In the genomic region with DNA sequence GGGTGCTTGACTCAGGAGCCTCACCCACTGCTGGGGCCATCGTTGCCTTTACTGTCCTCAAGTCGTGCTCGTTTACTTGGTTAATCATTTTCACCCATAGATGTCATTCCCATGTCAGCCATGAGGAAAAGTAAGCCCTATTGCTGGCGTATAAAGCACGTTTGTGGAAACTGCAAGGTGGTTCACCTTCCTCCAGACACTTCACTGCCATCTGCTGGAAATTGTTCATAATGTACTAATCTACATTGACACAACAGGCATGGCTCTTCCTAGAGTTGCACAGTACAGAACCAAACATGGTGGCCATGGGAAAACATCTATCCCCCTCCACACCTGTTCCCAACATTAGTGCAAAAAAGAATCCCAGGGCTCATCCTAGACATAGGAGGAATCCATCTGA, we compare ENCODE assay signal across 7 cellular contexts.
DNase-seq lines count a peak whose midpoint lies in the region; ATAC-seq, FAIRE-seq and TF ChIP-seq lines count a peak whose summit lies in the region.

No MANE protein-coding gene starts in this region.

- peak in 3 of 4 donors; percentile 49 to 73 (median 63) for ATAC-seq in pancreas

- no peak overlapping the region for H3K27ac ChIP-seq in pancreas

- 10 to 11% methylated on average over 5 of the region's 5 CpGs for WGBS in pancreas, 2 donors

- H3K27me3 ChIP-seq in pancreas, result no peaks in the 10 kb centered on the region

- peak; percentile 75 for FAIRE-seq in GM19239 (lab: Jason Lieb, UNC)
- no peak for FAIRE-seq in pancreas (lab: Jason Lieb, UNC)

- H3K4me3 ChIP-seq in choroid plexus epithelial cell (ENCODE audit: low read depth, low read length) (no peak overlapping the region), pancreas (no peak overlapping the region)

- intact Hi-C loops in pancreas (cut with DNase I), result no loop called here

- H3K4me1 ChIP-seq in pancreas, result no peaks in the 10 kb centered on the region

- DNase-seq in GM19239 (ENCODE audit: insufficient read length, low spot score) (no peak), NCI-H1105 (lab: John Stamatoyannopoulos, UW) (peak; percentile 3), choroid plexus epithelial cell (ENCODE audit: low read depth) (peak; percentile 3), pancreas (no peak), UCSD-AML1 (lab: John Stamatoyannopoulos, UW; ENCODE audit: unreplicated experiment) (no peak), NCI-H2029 treated with DMSO at 0.1 percent for 48 hours (lab: John Stamatoyannopoulos, UW) (no peak)
- no peak for DNase-seq in activated CD8-positive, alpha-beta memory T cell treated with anti-CD3 and anti-CD28 coated beads for 24 hours

- H3K36me3 ChIP-seq in pancreas, result no peaks in the 10 kb centered on the region

- no peak for TF ChIP-seq CTCF in choroid plexus epithelial cell (conservative IDR thresholded peaks at IDR 0.05; ENCODE audit: low read depth, low read length)
- TF ChIP-seq CTCF in pancreas (IDR thresholded peaks at IDR 0.05), result peak in 1 of 4 donors; percentile 13

- no peaks in the 10 kb centered on the region for H3K9me3 ChIP-seq in pancreas

Comparison
In these comparisons a context has a peak if more than half of its experiments do, and no peak if none do; other contexts are left out.
1. DNase-seq: peak in NCI-H1105 (single experiment) and choroid plexus epithelial cell (single experiment); none in GM19239 (single experiment), pancreas (0 of 6), UCSD-AML1 (single experiment), NCI-H2029 treated with DMSO at 0.1 percent for 48 hours (single experiment) and activated CD8-positive, alpha-beta memory T cell treated with anti-CD3 and anti-CD28 coated beads for 24 hours (single experiment).